ENCODE assay signal across 1 cellular context in genomic region chr13:111212517-111212873, GRCh38.
TF ChIP-seq lines count a peak whose summit lies in the region.

No MANE protein-coding gene starts in this region.

TF ChIP-seq in H1, 55 proteins besides CTCF, POLR2A, EP300 and RAD21:
- TF ChIP-seq SAP30 (IDR thresholded peaks at IDR 0.05; ENCODE audit: insufficient read depth, insufficient replicate concordance, low read length) (no peak), RNF2 (IDR thresholded peaks at IDR 0.05; ENCODE audit: borderline replicate concordance, low read depth, low read length, missing control alignments, poor library complexity, severe bottlenecking) (no peak), GABPA (IDR thresholded peaks at IDR 0.05; ENCODE audit: borderline replicate concordance, insufficient read depth, low read length) (no peak), MAFK (IDR thresholded peaks at IDR 0.05; ENCODE audit: low read depth, low read length) (no peak), EGR1 (IDR thresholded peaks at IDR 0.05; ENCODE audit: borderline replicate concordance, low read depth, low read length) (no peak), CBX5 (IDR thresholded peaks at IDR 0.05; ENCODE audit: low read depth, low read length) (no peak), TAF1 (IDR thresholded peaks at IDR 0.05; ENCODE audit: low read depth, low read length) (no peak), EZH2 (IDR thresholded peaks at IDR 0.05; ENCODE audit: low read depth, low read length, severe bottlenecking) (no peak), POU5F1 (IDR thresholded peaks at IDR 0.05; ENCODE audit: low read depth, low read length) (no peak), TEAD4 (IDR thresholded peaks at IDR 0.05; ENCODE audit: low read depth, low read length) (no peak), CHD7 (IDR thresholded peaks at IDR 0.05; ENCODE audit: insufficient replicate concordance, low read length) (no peak), SIX5 (IDR thresholded peaks at IDR 0.05; ENCODE audit: low read depth, low read length) (no peak), ATF3 (IDR thresholded peaks at IDR 0.05; ENCODE audit: insufficient read depth, low read depth, low read length) (no peak), CBX8 (IDR thresholded peaks at IDR 0.05; ENCODE audit: borderline replicate concordance, low read depth, low read length) (no peak), HDAC2 (IDR thresholded peaks at IDR 0.05; ENCODE audit: borderline replicate concordance in 1 of 2, low read depth in 2 of 2, low read length in 2 of 2) (no peak)
TF ChIP-seq in H1: peak in this region for 0.
